Comparison of ENCODE assay signal across 18 cellular contexts in genomic region chr20:39152126-39152525, GRCh38.
DNase-seq lines count a peak whose midpoint lies in the region; ATAC-seq and TF ChIP-seq lines count a peak whose summit lies in the region.
"Had no signal": no experiment of that assay in that cellular context is flagged by ENCODE, and none has a peak within 500 bp of the region (broad histone marks: within the 10 kb centered on the region; RNA-seq: fewer than 3 reads in every experiment).

No MANE protein-coding gene starts in this region.

- no peak overlapping the region for H3K27ac ChIP-seq in transverse colon

- H3K27me3 ChIP-seq in transverse colon: no peaks in the 10 kb centered on the region

- H3K36me3 ChIP-seq in transverse colon: no peaks in the 10 kb centered on the region

- no peaks in the 10 kb centered on the region for H3K4me1 ChIP-seq in transverse colon

- H3K4me3 ChIP-seq in transverse colon: no peak overlapping the region

- no peak for TF ChIP-seq EP300 in transverse colon (IDR thresholded peaks at IDR 0.05; ENCODE audit: low read depth)

- no peak for TF ChIP-seq POLR2A in transverse colon (IDR thresholded peaks at IDR 0.05)

- WGBS in transverse colon (ENCODE audit: low coverage in 1 of 2), 2 donors: 17 to 28% methylated on average over 3 to 4 of the region's 4 CpGs

- TF ChIP-seq CTCF in transverse colon (IDR thresholded peaks at IDR 0.05): no peak

- no peaks in the 10 kb centered on the region for H3K9me3 ChIP-seq in transverse colon

- DNase-seq in NCI-H2227 (lab: John Stamatoyannopoulos, UW; ENCODE audit: unreplicated experiment) (peak; percentile 9), NCI-H2227 treated with DMSO at 0.1 percent for 48 hours (lab: John Stamatoyannopoulos, UW) (no peak), NCI-H748 treated with DMSO at 0.1 percent for 48 hours (lab: John Stamatoyannopoulos, UW) (peak; percentile 20), left kidney (ENCODE audit: low read depth, low spot score) (peak; percentile 70), transverse colon (no peak), 8988T (no peak)
- DNase-seq: CD4-positive, CD25-positive, alpha-beta regulatory T cell; DMS 273 treated with DMSO at 0.1 percent for 48 hours; GDM1; KG1; NCI-H1105 treated with DMSO at 0.1 percent for 48 hours; NCI-H187; NCI-H526 treated with DMSO at 0.1 percent for 48 hours; SIG-M5 had no signal

- in situ Hi-C loops in transverse colon (cut with MboI; ENCODE audit: low pct_ligation_motif_present in 1 of 4, low pct_unique_long_range_greater_than_20kb in 1 of 4, low sequenced_read_pairs in 3 of 4): no loop called here

- no peak for ATAC-seq in GM19023 (IDR thresholded peaks at IDR 0.05; ENCODE audit: unreplicated experiment)
- ATAC-seq: HCT116, Panc1, SK-N-SH treated with all-trans-retinoic acid at 6 μM for 48 hours had no signal

- intact Hi-C loops in transverse colon (cut with DNase I; ENCODE audit: low total_unique reads): no loop called here

Comparison
In these comparisons a context has a peak if more than half of its experiments do, and no peak if none do; other contexts are left out.
1. DNase-seq: peak in NCI-H2227 (single experiment), NCI-H748 treated with DMSO at 0.1 percent for 48 hours (single experiment) and left kidney (single experiment); none in NCI-H2227 treated with DMSO at 0.1 percent for 48 hours (single experiment), transverse colon (single experiment) and 8988T (single experiment).